1 cellular context compared by ENCODE assay signal in the genomic region with DNA sequence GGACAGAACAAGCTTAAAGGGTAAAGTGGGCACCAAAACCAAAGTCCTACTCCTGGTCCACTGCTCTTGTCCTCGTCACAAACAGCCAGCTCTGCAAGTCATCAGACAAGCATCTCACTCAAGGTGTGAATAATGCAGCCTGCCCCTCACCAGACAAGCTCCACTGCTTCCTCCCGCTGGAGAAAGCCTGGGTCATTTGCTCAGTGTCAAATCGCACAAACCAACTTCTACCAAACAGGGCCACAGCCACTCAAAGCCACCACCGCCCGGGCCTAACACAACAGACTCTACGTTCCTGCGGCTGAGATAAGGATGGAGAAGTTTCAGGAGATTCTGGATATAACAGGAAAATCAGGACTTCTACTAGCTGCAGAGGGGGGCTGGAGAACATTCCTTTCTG.
TF ChIP-seq lines count a peak whose summit lies in the region.

No MANE protein-coding gene starts in this region.

TF ChIP-seq in WTC11, 78 proteins besides CTCF, POLR2A, EP300 and RAD21 (continued from another document):
- no peak for TF ChIP-seq FOXK1 (CRISPR knock-in tag; IDR thresholded peaks at IDR 0.05)
- TF ChIP-seq, protein P1, sequence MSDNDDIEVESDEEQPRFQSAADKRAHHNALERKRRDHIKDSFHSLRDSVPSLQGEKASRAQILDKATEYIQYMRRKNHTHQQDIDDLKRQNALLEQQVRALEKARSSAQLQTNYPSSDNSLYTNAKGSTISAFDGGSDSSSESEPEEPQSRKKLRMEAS (CRISPR knock-in tag; IDR thresholded peaks at IDR 0.05) = no peak
- TF ChIP-seq RELA (CRISPR knock-in tag; IDR thresholded peaks at IDR 0.05; ENCODE audit: borderline replicate concordance) = no peak
- TF ChIP-seq, protein P2, sequence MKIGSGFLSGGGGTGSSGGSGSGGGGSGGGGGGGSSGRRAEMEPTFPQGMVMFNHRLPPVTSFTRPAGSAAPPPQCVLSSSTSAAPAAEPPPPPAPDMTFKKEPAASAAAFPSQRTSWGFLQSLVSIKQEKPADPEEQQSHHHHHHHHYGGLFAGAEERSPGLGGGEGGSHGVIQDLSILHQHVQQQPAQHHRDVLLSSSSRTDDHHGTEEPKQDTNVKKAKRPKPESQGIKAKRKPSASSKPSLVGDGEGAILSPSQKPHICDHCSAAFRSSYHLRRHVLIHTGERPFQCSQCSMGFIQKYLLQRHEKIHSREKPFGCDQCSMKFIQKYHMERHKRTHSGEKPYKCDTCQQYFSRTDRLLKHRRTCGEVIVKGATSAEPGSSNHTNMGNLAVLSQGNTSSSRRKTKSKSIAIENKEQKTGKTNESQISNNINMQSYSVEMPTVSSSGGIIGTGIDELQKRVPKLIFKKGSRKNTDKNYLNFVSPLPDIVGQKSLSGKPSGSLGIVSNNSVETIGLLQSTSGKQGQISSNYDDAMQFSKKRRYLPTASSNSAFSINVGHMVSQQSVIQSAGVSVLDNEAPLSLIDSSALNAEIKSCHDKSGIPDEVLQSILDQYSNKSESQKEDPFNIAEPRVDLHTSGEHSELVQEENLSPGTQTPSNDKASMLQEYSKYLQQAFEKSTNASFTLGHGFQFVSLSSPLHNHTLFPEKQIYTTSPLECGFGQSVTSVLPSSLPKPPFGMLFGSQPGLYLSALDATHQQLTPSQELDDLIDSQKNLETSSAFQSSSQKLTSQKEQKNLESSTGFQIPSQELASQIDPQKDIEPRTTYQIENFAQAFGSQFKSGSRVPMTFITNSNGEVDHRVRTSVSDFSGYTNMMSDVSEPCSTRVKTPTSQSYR (CRISPR knock-in tag; IDR thresholded peaks at IDR 0.05) = no peak
- TF ChIP-seq, protein P3, sequence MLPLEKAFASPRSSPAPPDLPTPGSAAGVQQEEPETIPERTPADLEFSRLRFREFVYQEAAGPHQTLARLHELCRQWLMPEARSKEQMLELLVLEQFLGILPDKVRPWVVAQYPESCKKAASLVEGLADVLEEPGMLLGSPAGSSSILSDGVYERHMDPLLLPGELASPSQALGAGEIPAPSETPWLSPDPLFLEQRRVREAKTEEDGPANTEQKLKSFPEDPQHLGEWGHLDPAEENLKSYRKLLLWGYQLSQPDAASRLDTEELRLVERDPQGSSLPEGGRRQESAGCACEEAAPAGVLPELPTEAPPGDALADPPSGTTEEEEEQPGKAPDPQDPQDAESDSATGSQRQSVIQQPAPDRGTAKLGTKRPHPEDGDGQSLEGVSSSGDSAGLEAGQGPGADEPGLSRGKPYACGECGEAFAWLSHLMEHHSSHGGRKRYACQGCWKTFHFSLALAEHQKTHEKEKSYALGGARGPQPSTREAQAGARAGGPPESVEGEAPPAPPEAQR (CRISPR knock-in tag; IDR thresholded peaks at IDR 0.05) = no peak
- TF ChIP-seq ZNF219 (CRISPR knock-in tag; IDR thresholded peaks at IDR 0.05; ENCODE audit: borderline replicate concordance) = no peak
- TF ChIP-seq, protein P4, sequence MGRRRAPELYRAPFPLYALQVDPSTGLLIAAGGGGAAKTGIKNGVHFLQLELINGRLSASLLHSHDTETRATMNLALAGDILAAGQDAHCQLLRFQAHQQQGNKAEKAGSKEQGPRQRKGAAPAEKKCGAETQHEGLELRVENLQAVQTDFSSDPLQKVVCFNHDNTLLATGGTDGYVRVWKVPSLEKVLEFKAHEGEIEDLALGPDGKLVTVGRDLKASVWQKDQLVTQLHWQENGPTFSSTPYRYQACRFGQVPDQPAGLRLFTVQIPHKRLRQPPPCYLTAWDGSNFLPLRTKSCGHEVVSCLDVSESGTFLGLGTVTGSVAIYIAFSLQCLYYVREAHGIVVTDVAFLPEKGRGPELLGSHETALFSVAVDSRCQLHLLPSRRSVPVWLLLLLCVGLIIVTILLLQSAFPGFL (CRISPR knock-in tag; IDR thresholded peaks at IDR 0.05; ENCODE audit: borderline replicate concordance) = no peak
- TF ChIP-seq NFYB (CRISPR knock-in tag; conservative IDR thresholded peaks at IDR 0.05; ENCODE audit: low read depth) = no peak
- TF ChIP-seq ZNF423 (CRISPR knock-in tag; IDR thresholded peaks at IDR 0.05) = no peak
- TF ChIP-seq TP53 (CRISPR knock-in tag; IDR thresholded peaks at IDR 0.05) = no peak
